36 cellular contexts compared by ENCODE assay signal in genomic region chr1:34126486-34126885, GRCh38. TPM values are rescaled to one million over a fixed set of nuclear protein-coding genes. Genes with fewer than 3 reads are reported as not detected.
"Had no signal": no experiment of that assay in that cellular context is flagged by ENCODE, and none has a peak within 500 bp of the region (broad histone marks: within the 10 kb centered on the region; RNA-seq: fewer than 3 reads in every experiment).

No MANE protein-coding gene starts in this region.

- H3K36me3 Mint-ChIP-seq: activated naive CD8-positive, alpha-beta T cell; T-cell had no signal

- H3K4me3 ChIP-seq: gastrocnemius medialis, heart left ventricle had no signal

- ATAC-seq: activated CD4-positive, CD25-positive, alpha-beta regulatory T cell treated with anti-CD3 and anti-CD28 coated beads, Interleukin-2, amount 50 U/mL, for 24 hours; activated CD8-positive, alpha-beta T cell treated with anti-CD3 and anti-CD28 coated beads for 36 hours; activated T-cell treated with anti-CD3 and anti-CD28 coated beads, Interleukin-2, amount 50 U/mL, for 4 hours; activated T-helper 17 cell treated with anti-CD3 and anti-CD28 coated beads, Interleukin-2, amount 50 U/mL, for 72 hours; effector memory CD8-positive, alpha-beta T cell; esophagus mucosa; foreskin keratinocyte; gastrocnemius medialis; heart left ventricle; T-cell had no signal

- H3K4me3 Mint-ChIP-seq: activated B cell treated with CpG ODN at 0.5 μM for 24 hours; activated CD8-positive, alpha-beta T cell treated with anti-CD3 and anti-CD28 coated beads for 36 hours; activated naive CD8-positive, alpha-beta T cell; activated T-cell treated with anti-CD3 and anti-CD28 coated beads, Interleukin-2, amount 50 U/mL, for 4 hours; activated T-helper 17 cell treated with anti-CD3 and anti-CD28 coated beads, Interleukin-2, amount 50 U/mL, for 72 hours; central memory CD8-positive, alpha-beta T cell; effector memory CD8-positive, alpha-beta T cell; T-cell; T-helper 1 cell treated with Interleukin-12 subunit alpha and Interleukin-12 subunit beta and Interleukin-4 antibody, amounts not matched to agents 30 μg/mL and 1 μg/mL, for 36 hours; T-helper 2 cell treated with Interferon-gamma antibody and Interleukin-4, amounts not matched to agents 5 μg/mL and 100 μg/mL, for 36 hours had no signal

- H3K4me1 ChIP-seq: foreskin keratinocyte, gastrocnemius medialis, heart left ventricle had no signal

- H3K27ac Mint-ChIP-seq: activated B cell treated with CpG ODN at 0.5 μM for 24 hours; activated CD8-positive, alpha-beta T cell treated with anti-CD3 and anti-CD28 coated beads for 36 hours; activated naive CD8-positive, alpha-beta T cell; activated T-helper 17 cell treated with anti-CD3 and anti-CD28 coated beads, Interleukin-2, amount 50 U/mL, for 72 hours; effector memory CD8-positive, alpha-beta T cell; T-cell; T-helper 1 cell treated with Interleukin-12 subunit alpha and Interleukin-12 subunit beta and Interleukin-4 antibody, amounts not matched to agents 30 μg/mL and 1 μg/mL, for 36 hours; T-helper 2 cell treated with Interferon-gamma antibody and Interleukin-4, amounts not matched to agents 5 μg/mL and 100 μg/mL, for 36 hours had no signal

- H3K27me3 ChIP-seq: brain microvascular endothelial cell, foreskin keratinocyte had no signal

- H3K4me1 Mint-ChIP-seq: activated B cell treated with CpG ODN at 0.5 μM for 24 hours; activated T-helper 17 cell treated with anti-CD3 and anti-CD28 coated beads, Interleukin-2, amount 50 U/mL, for 72 hours; central memory CD8-positive, alpha-beta T cell; T-cell had no signal

- H3K9me3 Mint-ChIP-seq: activated B cell treated with CpG ODN at 0.5 μM for 24 hours; activated CD8-positive, alpha-beta T cell treated with anti-CD3 and anti-CD28 coated beads for 36 hours; activated T-cell treated with anti-CD3 and anti-CD28 coated beads, Interleukin-2, amount 50 U/mL, for 4 hours; activated T-helper 17 cell treated with anti-CD3 and anti-CD28 coated beads, Interleukin-2, amount 50 U/mL, for 72 hours; effector memory CD8-positive, alpha-beta T cell; T-helper 1 cell treated with Interleukin-12 subunit alpha and Interleukin-12 subunit beta and Interleukin-4 antibody, amounts not matched to agents 30 μg/mL and 1 μg/mL, for 36 hours; T-helper 2 cell treated with Interferon-gamma antibody and Interleukin-4, amounts not matched to agents 5 μg/mL and 100 μg/mL, for 36 hours had no signal

- H3K27ac ChIP-seq: brain microvascular endothelial cell, foreskin keratinocyte, gastrocnemius medialis, heart left ventricle, WERI-Rb-1 had no signal

- DNase-seq: activated B cell treated with CpG ODN at 0.5 μM for 24 hours; activated CD4-positive, alpha-beta T cell treated with anti-CD3 and anti-CD28 coated beads for 48 hours; activated CD4-positive, alpha-beta T cell treated with anti-CD3 and anti-CD28 coated beads, Interleukin-2, amount 50 U/mL, for 1 hour; activated CD4-positive, alpha-beta T cell treated with anti-CD3 and anti-CD28 coated beads, Interleukin-2, amount 50 U/mL, for 48 hours; activated CD8-positive, alpha-beta memory T cell treated with anti-CD3 and anti-CD28 coated beads for 24 hours; activated CD8-positive, alpha-beta T cell treated with anti-CD3 and anti-CD28 coated beads for 36 hours; activated effector memory CD4-positive, alpha-beta T cell treated with Interleukin-2 at 50 U/mL for 16 hours; activated gamma-delta T cell treated with Interleukin-2 at 50 U/mL for 16 hours; activated naive CD4-positive, alpha-beta T cell treated with anti-CD3 and anti-CD28 coated beads, Interleukin-2, amount 50 U/mL, for 16 hours; activated naive CD4-positive, alpha-beta T cell treated with Interleukin-2 at 50 U/mL for 16 hours; activated T-cell treated with anti-CD3 and anti-CD28 coated beads, Interleukin-2, amount 50 U/mL, for 4 hours; amniotic stem cell; anterior cingulate cortex; brain microvascular endothelial cell; cortex of kidney; dermis blood vessel endothelial cell; effector CD4-positive, alpha-beta T cell; effector memory CD8-positive, alpha-beta T cell; foreskin keratinocyte; gastrocnemius medialis; glutamatergic neuron; heart left ventricle; T-cell; T1000; WERI-Rb-1 had no signal

- H3K36me3 ChIP-seq: brain microvascular endothelial cell, gastrocnemius medialis, heart left ventricle, WERI-Rb-1 had no signal

- H3K9me3 ChIP-seq: gastrocnemius medialis, heart left ventricle had no signal

RNA-seq across cellular contexts. Expression of gene CSMD2, which starts 38.5 kb away (rescaled TPM):
- total RNA-seq: activated B cell treated with CpG ODN at 0.5 μM for 24 hours; activated CD8-positive, alpha-beta T cell treated with anti-CD3 and anti-CD28 coated beads for 36 hours; activated T-cell treated with anti-CD3 and anti-CD28 coated beads, Interleukin-2, amount 50 U/mL, for 4 hours; activated T-helper 17 cell treated with anti-CD3 and anti-CD28 coated beads, Interleukin-2, amount 50 U/mL, for 72 hours; bronchial epithelial cell had no signal

RNA-seq across cellular contexts. Expression of gene C1orf94, which starts 50.2 kb away (rescaled TPM):
- total RNA-seq: activated B cell treated with CpG ODN at 0.5 μM for 24 hours; activated CD8-positive, alpha-beta T cell treated with anti-CD3 and anti-CD28 coated beads for 36 hours; activated T-cell treated with anti-CD3 and anti-CD28 coated beads, Interleukin-2, amount 50 U/mL, for 4 hours; activated T-helper 17 cell treated with anti-CD3 and anti-CD28 coated beads, Interleukin-2, amount 50 U/mL, for 72 hours; bronchial epithelial cell; cardiac septum; dermis blood vessel endothelial cell; epithelial cell of proximal tubule; esophagus mucosa; foreskin keratinocyte; gastrocnemius medialis; heart left ventricle; T-cell had no signal
- polyA plus RNA-seq: adipose tissue, foreskin keratinocyte, heart left ventricle had no signal
